In genomic region chr4:1855334-1856070, GRCh38 we compare ENCODE assay signal across 8 cellular contexts. TPM values are rescaled to one million over a fixed set of nuclear protein-coding genes. Genes with fewer than 3 reads are reported as not detected.
DNase-seq lines count a peak whose midpoint lies in the region; ATAC-seq and TF ChIP-seq lines count a peak whose summit lies in the region.

No MANE protein-coding gene starts in this region.

- H3K27ac ChIP-seq in WERI-Rb-1 = peak overlapping the region; percentile 90

- no peaks in the 10 kb centered on the region for H3K27me3 Mint-ChIP-seq in T-helper 1 cell treated with Interleukin-12 subunit alpha and Interleukin-12 subunit beta and Interleukin-4 antibody, amounts not matched to agents 30 μg/mL and 1 μg/mL, for 36 hours (ENCODE audit: low read depth)
- H3K27me3 Mint-ChIP-seq in natural killer cell (ENCODE audit: low read depth in 2 of 2) = no peaks in the 10 kb centered on the region

- no peaks in the 10 kb centered on the region for H3K27me3 ChIP-seq in WERI-Rb-1 (ENCODE audit: insufficient read depth, low read depth, severe bottlenecking)

- peak overlapping the region; percentile 92 for H3K4me3 Mint-ChIP-seq in T-helper 1 cell treated with Interleukin-12 subunit alpha and Interleukin-12 subunit beta and Interleukin-4 antibody, amounts not matched to agents 30 μg/mL and 1 μg/mL, for 36 hours
- peak overlapping the region; percentile 83 for H3K4me3 Mint-ChIP-seq in natural killer cell

- peaks cover 2% of the 10 kb centered on the region for H3K36me3 Mint-ChIP-seq in T-helper 1 cell treated with Interleukin-12 subunit alpha and Interleukin-12 subunit beta and Interleukin-4 antibody, amounts not matched to agents 30 μg/mL and 1 μg/mL, for 36 hours (ENCODE audit: low read depth)
- no peaks in the 10 kb centered on the region for H3K36me3 Mint-ChIP-seq in natural killer cell

- H3K27ac Mint-ChIP-seq in T-helper 1 cell treated with Interleukin-12 subunit alpha and Interleukin-12 subunit beta and Interleukin-4 antibody, amounts not matched to agents 30 μg/mL and 1 μg/mL, for 36 hours = peak overlapping the region; percentile 85
- H3K27ac Mint-ChIP-seq in natural killer cell = peak overlapping the region; percentile 74 to 77

- peaks cover 28% of the 10 kb centered on the region for H3K4me1 Mint-ChIP-seq in T-helper 1 cell treated with Interleukin-12 subunit alpha and Interleukin-12 subunit beta and Interleukin-4 antibody, amounts not matched to agents 30 μg/mL and 1 μg/mL, for 36 hours (ENCODE audit: low read depth)
- peaks cover 26 to 46% of the 10 kb centered on the region in 2 donors for H3K4me1 Mint-ChIP-seq in natural killer cell

- TF ChIP-seq CTCF in WERI-Rb-1 (IDR thresholded peaks at IDR 0.05; ENCODE audit: low read depth, low read length) = no peak
- TF ChIP-seq CTCF in epithelial cell of esophagus (IDR thresholded peaks at IDR 0.05; ENCODE audit: insufficient read depth, low read depth, low read length, missing control alignments) = no peak
- no peak for TF ChIP-seq CTCF in natural killer cell (IDR thresholded peaks at IDR 0.05)

- peak; percentile 3 for ATAC-seq in HG03066 (IDR thresholded peaks at IDR 0.05; ENCODE audit: low read depth, unreplicated experiment)
- ATAC-seq in natural killer cell = peak; percentile 4 to 40 (median 27)

- H3K9me3 ChIP-seq in WERI-Rb-1 (ENCODE audit: severe bottlenecking) = no peaks in the 10 kb centered on the region

- H3K4me3 ChIP-seq in WERI-Rb-1 (ENCODE audit: low read depth, low read length) (peak overlapping the region; percentile 53), epithelial cell of esophagus (ENCODE audit: low read length) (peak overlapping the region; percentile 88)

- intact Hi-C loops in natural killer cell (cut with micrococcal nuclease) = loop anchor here (1.0 to 5.0 kb wide), 3 partner anchors 15 to 133 kb away; partner anchors contain the start of genes NSD2, TACC3 and TMEM129

- DNase-seq in T-helper 1 cell (no peak), WERI-Rb-1 (peak; percentile 41), epithelial cell of esophagus (ENCODE audit: low read depth) (peak; percentile 37), natural killer cell (peak; percentile 26), UCSD-AML1 (lab: John Stamatoyannopoulos, UW; ENCODE audit: unreplicated experiment) (no peak), putamen (ENCODE audit: low spot score) (no peak)

- H3K36me3 ChIP-seq in WERI-Rb-1 = peaks cover 22% of the 10 kb centered on the region

- no peaks in the 10 kb centered on the region for H3K9me3 Mint-ChIP-seq in T-helper 1 cell treated with Interleukin-12 subunit alpha and Interleukin-12 subunit beta and Interleukin-4 antibody, amounts not matched to agents 30 μg/mL and 1 μg/mL, for 36 hours
- H3K9me3 Mint-ChIP-seq in natural killer cell = no peaks in the 10 kb centered on the region

RNA-seq across cellular contexts. Expression of gene LETM1, which starts 0.5 kb away (rescaled TPM):
- total RNA-seq in natural killer cell = 10 to 100 TPM; 40.4 to 56.5 (median 55.7) TPM

RNA-seq across cellular contexts. Expression of gene NSD2, which starts 15.7 kb away (rescaled TPM):
- total RNA-seq in natural killer cell = 10 to 100 TPM; 36.4 to 51.0 (median 48.3) TPM

Comparison
In these comparisons a context has a peak if more than half of its experiments do, and no peak if none do; other contexts are left out.
1. DNase-seq: peak in WERI-Rb-1 (single experiment), epithelial cell of esophagus (single experiment) and natural killer cell (single experiment); none in T-helper 1 cell (0 of 5), UCSD-AML1 (single experiment) and putamen (single experiment).